In the genomic region with DNA sequence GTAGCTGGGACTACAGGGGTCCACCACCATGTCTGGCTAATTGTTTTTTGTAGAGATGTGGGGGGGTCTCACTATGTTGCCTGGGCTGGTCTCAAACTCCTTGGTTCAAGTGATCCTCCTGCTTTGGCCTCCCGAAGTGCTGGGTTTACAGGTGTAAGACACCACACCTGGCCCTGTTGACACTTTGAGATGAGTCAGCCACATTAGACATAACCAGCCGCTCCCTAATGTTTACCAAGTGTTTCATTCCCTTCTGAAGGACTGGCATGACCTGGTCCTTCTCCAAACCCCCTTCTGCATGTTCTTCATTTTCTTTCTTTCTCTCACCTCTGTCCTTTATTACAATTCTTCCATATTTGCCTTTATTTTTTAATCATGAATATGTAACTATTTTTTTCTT, we compare ENCODE assay signal across 1 cellular context.
A peak's percentile ranks its signal among the peaks of the same experiment; 100 is the strongest.
TF ChIP-seq lines count a peak whose summit lies in the region.

No MANE protein-coding gene starts in this region.

TF ChIP-seq in HepG2, 621 proteins besides CTCF, POLR2A, EP300 and RAD21 (continued from another document):
- TF ChIP-seq, protein P1, sequence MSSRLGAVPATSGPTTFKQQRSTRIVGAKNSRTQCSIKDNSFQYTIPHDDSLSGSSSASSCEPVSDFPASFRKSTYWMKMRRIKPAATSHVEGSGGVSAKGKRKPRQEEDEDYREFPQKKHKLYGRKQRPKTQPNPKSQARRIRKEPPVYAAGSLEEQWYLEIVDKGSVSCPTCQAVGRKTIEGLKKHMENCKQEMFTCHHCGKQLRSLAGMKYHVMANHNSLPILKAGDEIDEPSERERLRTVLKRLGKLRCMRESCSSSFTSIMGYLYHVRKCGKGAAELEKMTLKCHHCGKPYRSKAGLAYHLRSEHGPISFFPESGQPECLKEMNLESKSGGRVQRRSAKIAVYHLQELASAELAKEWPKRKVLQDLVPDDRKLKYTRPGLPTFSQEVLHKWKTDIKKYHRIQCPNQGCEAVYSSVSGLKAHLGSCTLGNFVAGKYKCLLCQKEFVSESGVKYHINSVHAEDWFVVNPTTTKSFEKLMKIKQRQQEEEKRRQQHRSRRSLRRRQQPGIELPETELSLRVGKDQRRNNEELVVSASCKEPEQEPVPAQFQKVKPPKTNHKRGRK (CRISPR knock-in tag; IDR thresholded peaks at IDR 0.05): no peak
- TF ChIP-seq FOSL2 (CRISPR knock-in tag; IDR thresholded peaks at IDR 0.05) (0 out of 2 replicates have a peak, but pooled peaks have one; percentile 23), ZNF737 (CRISPR knock-in tag; IDR thresholded peaks at IDR 0.05; ENCODE audit: borderline replicate concordance) (no peak)
